In genomic region chr2:151049746-151050145, GRCh38 we compare ENCODE assay signal across 17 cellular contexts.
DNase-seq lines count a peak whose midpoint lies in the region; ATAC-seq and TF ChIP-seq lines count a peak whose summit lies in the region.
"Had no signal": no experiment of that assay in that cellular context is flagged by ENCODE, and none has a peak within 500 bp of the region (broad histone marks: within the 10 kb centered on the region; RNA-seq: fewer than 3 reads in every experiment).

No MANE protein-coding gene starts in this region.

- no peaks in the 10 kb centered on the region for H4K20me1 ChIP-seq in GM23248 (ENCODE audit: insufficient read depth)
- H4K20me1 ChIP-seq: BLaER1 treated with 17β-estradiol and CSF1 and Interleukin-3, amounts not matched to agents 10 nM and 100 nM had no signal

- H3K9me2 ChIP-seq in GM23248 (ENCODE audit: insufficient read depth): no peaks in the 10 kb centered on the region

- peaks cover 38% of the 10 kb centered on the region for H3F3A ChIP-seq in GM23248 (ENCODE audit: insufficient read depth)

- POLR2A ChIA-PET in RWPE1 (lab: Yijun Ruan, JAX; ENCODE audit: low non-redundant PET): no interaction called here

- TF ChIP-seq POLR2A in suprapubic skin (IDR thresholded peaks at IDR 0.05): no peak

- H3K4me3 ChIP-seq in GM23248 (no peak overlapping the region), epithelial cell of proximal tubule (ENCODE audit: low read depth, low read length) (no peak overlapping the region), mesendoderm (ENCODE audit: low read length) (no peak overlapping the region), suprapubic skin (no peak overlapping the region)
- H3K4me3 ChIP-seq: BLaER1 treated with 17β-estradiol and CSF1 and Interleukin-3, amounts not matched to agents 10 nM and 100 nM; thoracic aorta had no signal

- CTCF ChIA-PET in RWPE1 (lab: Yijun Ruan, JAX): interaction anchor here (0.6 to 1.8 kb wide), 2 partner anchors 34 to 189 kb away, joined by 3 to 5 read pairs; no protein-coding TSS in a partner anchor

- no peak overlapping the region for H3K23ac ChIP-seq in mesendoderm (ENCODE audit: low read length)

- no peaks in the 10 kb centered on the region for H3K79me2 ChIP-seq in GM23248 (ENCODE audit: insufficient read depth)
- no peaks in the 10 kb centered on the region for H3K79me2 ChIP-seq in mesendoderm (ENCODE audit: control insufficient read depth, insufficient read depth, low read length)
- H3K79me2 ChIP-seq: parathyroid adenoma had no signal

- 19 to 24% methylated on average over 1 of the region's 1 CpG for WGBS in GM23248 (ENCODE audit: low coverage in 1 of 2, low lambda C conversion rate in 2 of 2, missing lambda C conversion rate in 2 of 2), 2 experiments
- no CpG with 5 or more reads among the region's 1 CpG for WGBS in mesendoderm (ENCODE audit: extremely low coverage, insufficient coverage, low lambda C conversion rate)
- WGBS in suprapubic skin: 56% methylated on average over 1 of the region's 1 CpG

- no peak overlapping the region for H3K18ac ChIP-seq in mesendoderm (ENCODE audit: low read length)

- no peak for TF ChIP-seq EP300 in suprapubic skin (IDR thresholded peaks at IDR 0.05)

- H3K27me3 ChIP-seq in GM23248 (replicated peaks; ENCODE audit: insufficient read depth): no peaks in the 10 kb centered on the region
- H3K27me3 ChIP-seq in mesendoderm (ENCODE audit: insufficient read depth, low read length, poor library complexity): no peaks in the 10 kb centered on the region
- H3K27me3 ChIP-seq in suprapubic skin: no peaks in the 10 kb centered on the region
- H3K27me3 ChIP-seq: BLaER1 treated with 17β-estradiol and CSF1 and Interleukin-3, amounts not matched to agents 10 nM and 100 nM had no signal

- ATAC-seq in GM21786 (IDR thresholded peaks at IDR 0.05; ENCODE audit: unreplicated experiment): no peak
- no peak for ATAC-seq in HG03432 (IDR thresholded peaks at IDR 0.05; ENCODE audit: unreplicated experiment)
- ATAC-seq: Right ventricle myocardium inferior had no signal

- no peaks in the 10 kb centered on the region for H3K36me3 ChIP-seq in GM23248 (ENCODE audit: low read depth)
- no peaks in the 10 kb centered on the region for H3K36me3 ChIP-seq in mesendoderm (ENCODE audit: control insufficient read depth, insufficient read depth, low read length)
- no peaks in the 10 kb centered on the region for H3K36me3 ChIP-seq in suprapubic skin
- H3K36me3 ChIP-seq: BLaER1 treated with 17β-estradiol and CSF1 and Interleukin-3, amounts not matched to agents 10 nM and 100 nM; thoracic aorta had no signal

- no peak overlapping the region for H2BK120ac ChIP-seq in mesendoderm (ENCODE audit: low read depth, low read length)

- peaks cover 48% of the 10 kb centered on the region for H3K4me1 ChIP-seq in GM23248 (ENCODE audit: insufficient read depth)
- no peaks in the 10 kb centered on the region for H3K4me1 ChIP-seq in mesendoderm (ENCODE audit: control insufficient read depth, low read depth, low read length)
- no peaks in the 10 kb centered on the region for H3K4me1 ChIP-seq in suprapubic skin
- H3K4me1 ChIP-seq: parathyroid adenoma had no signal

- peak overlapping the region; percentile 26 for H3K27ac ChIP-seq in GM23248
- H3K27ac ChIP-seq in RWPE1: no peak overlapping the region
- no peak overlapping the region for H3K27ac ChIP-seq in mesendoderm (ENCODE audit: low read depth, low read length)
- no peak overlapping the region for H3K27ac ChIP-seq in suprapubic skin
- H3K27ac ChIP-seq: BLaER1 treated with 17β-estradiol and CSF1 and Interleukin-3, amounts not matched to agents 10 nM and 100 nM; parathyroid adenoma; thoracic aorta had no signal

- no peaks in the 10 kb centered on the region for H3K79me1 ChIP-seq in mesendoderm (ENCODE audit: low read length)

- H2AK5ac ChIP-seq in mesendoderm (ENCODE audit: low read length): no peak overlapping the region

- TF ChIP-seq CTCF in RWPE1 (conservative IDR thresholded peaks at IDR 0.05; ENCODE audit: low read depth) (no peak), epithelial cell of proximal tubule (conservative IDR thresholded peaks at IDR 0.05; ENCODE audit: low read depth, low read length) (no peak), suprapubic skin (IDR thresholded peaks at IDR 0.05) (no peak)

- in situ Hi-C loops in GM23248 (cut with MboI): loop anchor here (10.0 to 25.0 kb wide), 3 partner anchors 437 to 1462 kb away; partner anchors contain the start of gene MMADHC

- no peak overlapping the region for H2BK15ac ChIP-seq in mesendoderm (replicated peaks; ENCODE audit: low read depth)

- no peak overlapping the region for H3K4me2 ChIP-seq in GM23248 (ENCODE audit: unreplicated experiment)
- H3K4me2 ChIP-seq in mesendoderm (ENCODE audit: low read length): no peak overlapping the region
- H3K4me2 ChIP-seq: BLaER1 treated with 17β-estradiol and CSF1 and Interleukin-3, amounts not matched to agents 10 nM and 100 nM had no signal

- no peaks in the 10 kb centered on the region for H3K9me3 ChIP-seq in GM23248 (ENCODE audit: low read depth)
- H3K9me3 ChIP-seq in suprapubic skin: no peaks in the 10 kb centered on the region
- H3K9me3 ChIP-seq: thoracic aorta had no signal

- no peak overlapping the region for H3K9ac ChIP-seq in GM23248
- no peak overlapping the region for H3K9ac ChIP-seq in mesendoderm (ENCODE audit: low read length)
- H3K9ac ChIP-seq: BLaER1 treated with 17β-estradiol and CSF1 and Interleukin-3, amounts not matched to agents 10 nM and 100 nM; parathyroid adenoma had no signal

- H4K8ac ChIP-seq in mesendoderm (ENCODE audit: low read depth, low read length): no peak overlapping the region

- no peak overlapping the region for H3K56ac ChIP-seq in mesendoderm (ENCODE audit: low read length)

- H4K5ac ChIP-seq in mesendoderm (ENCODE audit: low read length): no peak overlapping the region

- no peak overlapping the region for H2AFZ ChIP-seq in GM23248
- H2AFZ ChIP-seq: parathyroid adenoma had no signal

- H3K4ac ChIP-seq in mesendoderm (ENCODE audit: low read depth, low read length): no peak overlapping the region

- no peak overlapping the region for H2BK5ac ChIP-seq in mesendoderm (ENCODE audit: low read length)

- DNase-seq in GM23248: peak; percentile 71
- DNase-seq in RWPE1 (ENCODE audit: low spot score): peak; percentile 48
- DNase-seq in epithelial cell of proximal tubule (ENCODE audit: low read depth): peak; percentile 90
- peak; percentile 26 for DNase-seq in mesendoderm
- no peak for DNase-seq in suprapubic skin (ENCODE audit: low spot score in 2 of 2)
- no peak for DNase-seq in DMS153 (lab: John Stamatoyannopoulos, UW)
- DNase-seq: activated CD4-positive, alpha-beta T cell treated with anti-CD3 and anti-CD28 coated beads, Interleukin-2, amount 50 U/mL, for 1 hour; amygdala; effector CD4-positive, alpha-beta T cell; kidney; NCI-H82 had no signal

Comparison
In these comparisons a context has a peak if more than half of its experiments do, and no peak if none do; other contexts are left out.
1. DNase-seq: peak in GM23248 (single experiment), RWPE1 (single experiment), epithelial cell of proximal tubule (single experiment) and mesendoderm (single experiment); none in suprapubic skin (0 of 2) and DMS153 (single experiment).